In genomic region chr16:11499295-11500089, GRCh38 we compare ENCODE assay signal across 15 cellular contexts.
A peak's percentile ranks its signal among the peaks of the same experiment; 100 is the strongest.
DNase-seq lines count a peak whose midpoint lies in the region; ATAC-seq and TF ChIP-seq lines count a peak whose summit lies in the region.
"Had no signal": no experiment of that assay in that cellular context is flagged by ENCODE, and none has a peak within 500 bp of the region (broad histone marks: within the 10 kb centered on the region; RNA-seq: fewer than 3 reads in every experiment).

No MANE protein-coding gene starts in this region.

- no peaks in the 10 kb centered on the region for H3K9me2 ChIP-seq in SK-N-SH

- TF ChIP-seq EP300 in SK-N-SH (IDR thresholded peaks at IDR 0.05; ENCODE audit: borderline replicate concordance in 1 of 2, low read depth in 1 of 2, low read length in 1 of 2) = no peak

- CTCF ChIA-PET in SK-N-SH (lab: Yijun Ruan, JAX) = interaction anchor here (0.9 to 1.4 kb wide), 3 partner anchors 12 to 103 kb away, joined by 3 to 6 read pairs (median 3); no protein-coding TSS in a partner anchor
- CTCF ChIA-PET in Panc1 (lab: Charles Lee) = no interaction called here

- POLR2A ChIA-PET in SK-N-SH (lab: Yijun Ruan, JAX) = no interaction called here
- POLR2A ChIA-PET in Panc1 (lab: Charles Lee) = no interaction called here

- H3K4me1 ChIP-seq in SK-N-SH (ENCODE audit: control insufficient read depth in 1 of 2, insufficient read depth in 2 of 2, low read depth in 1 of 2, low read length in 1 of 2) = peaks cover 32 to 49% of the 10 kb centered on the region in 2 experiments
- peaks cover 42% of the 10 kb centered on the region for H3K4me1 ChIP-seq in Panc1 (ENCODE audit: control insufficient read depth, insufficient read depth, low read length)
- peaks cover 30 to 55% of the 10 kb centered on the region in 2 donors for H3K4me1 ChIP-seq in thoracic aorta (ENCODE audit: control insufficient read depth in 1 of 2, low read depth in 2 of 2)

- H3K9ac ChIP-seq in SK-N-SH = no peak overlapping the region

- no peak overlapping the region for H2AFZ ChIP-seq in SK-N-SH (ENCODE audit: low read depth)

- H4K20me1 ChIP-seq in SK-N-SH (ENCODE audit: insufficient read depth) = no peaks in the 10 kb centered on the region

- ATAC-seq in SK-N-SH treated with all-trans-retinoic acid at 6 μM for 48 hours (no peak), Panc1 (peak; percentile 28; the same call in 1 of the 2 replicates), thoracic aorta (ENCODE audit: insufficient number of reproducible peaks, low FRiP score, low read depth) (no peak)
- ATAC-seq: gastrocnemius medialis, WTC11 had no signal

- DNase-seq in SK-N-SH = peak; percentile 49
- DNase-seq in Panc1 (ENCODE audit: low read depth, low spot score) = no peak
- DNase-seq in epithelial cell of prostate (ENCODE audit: low read depth, low spot score) = no peak
- no peak for DNase-seq in thoracic aorta (ENCODE audit: low spot score)
- DNase-seq in activated effector memory CD4-positive, alpha-beta T cell treated with anti-CD3 and anti-CD28 coated beads, Interleukin-2, amount 50 U/mL, for 16 hours = no peak
- no peak for DNase-seq in NCI-H1048 (lab: John Stamatoyannopoulos, UW)
- DNase-seq in NCI-H1092 (lab: John Stamatoyannopoulos, UW) = no peak
- DNase-seq: activated CD8-positive, alpha-beta memory T cell treated with anti-CD3 and anti-CD28 coated beads, Interleukin-2, amount 50 U/mL, for 4 hours; NCI-H2029; nephron progenitor cell; stimulated activated CD4-positive, alpha-beta T cell treated with anti-CD3 and anti-CD28 coated beads, Interleukin-4, amount 100 ng/mL, for 4 hours had no signal

- H3K4me3 ChIP-seq in SK-N-SH (ENCODE audit: low read depth in 2 of 2, low read length in 1 of 2) (no peak overlapping the region), Panc1 (ENCODE audit: low read depth in 2 of 2, low read length in 2 of 2) (no peak overlapping the region), thoracic aorta (no peak overlapping the region)
- H3K4me3 ChIP-seq: gastrocnemius medialis, lung had no signal

- intact Hi-C loops in Panc1 (cut with micrococcal nuclease; ENCODE audit: unreplicated experiment) = no loop called here

- H3K27ac ChIP-seq in SK-N-SH (ENCODE audit: low read depth in 2 of 2, low read length in 1 of 2) (peak overlapping the region in 1 of 2 experiments; percentile 39; a peak in 1 of 4 replicates), Panc1 (ENCODE audit: low read length) (peak overlapping the region; percentile 41; the same call in 1 of the 2 replicates), epithelial cell of prostate (peak overlapping the region; percentile 26), thoracic aorta (peak overlapping the region; percentile 79 to 81)

- no peaks in the 10 kb centered on the region for H3K9me3 ChIP-seq in SK-N-SH
- H3K9me3 ChIP-seq in Panc1 (ENCODE audit: control insufficient read depth, insufficient read depth, low read depth, low read length) = no peaks in the 10 kb centered on the region
- H3K9me3 ChIP-seq in thoracic aorta = no peaks in the 10 kb centered on the region
- H3K9me3 ChIP-seq: gastrocnemius medialis had no signal

- H3K36me3 ChIP-seq in SK-N-SH (replicated peaks in 1 of 2; ENCODE audit: control insufficient read depth in 1 of 2, insufficient read depth in 2 of 2, low read length in 1 of 2) (no peaks in the 10 kb centered on the region), Panc1 (ENCODE audit: control insufficient read depth, insufficient read depth, low read length) (no peaks in the 10 kb centered on the region), thoracic aorta (no peaks in the 10 kb centered on the region)
- H3K36me3 ChIP-seq: gastrocnemius medialis had no signal

- peaks cover 39% of the 10 kb centered on the region for H3F3A ChIP-seq in SK-N-SH (replicated peaks; ENCODE audit: insufficient read depth)

- 74% methylated on average over 3 of the region's 7 CpGs for WGBS in SK-N-SH (ENCODE audit: low lambda C conversion rate)

- BruUV-seq in Panc1 (replicated peaks; lab: Mats Ljungman, UMichigan) = no TSS peak

- no peak for TF ChIP-seq RAD21 in SK-N-SH (IDR thresholded peaks at IDR 0.05; ENCODE audit: low read length)

- in situ Hi-C loops in Panc1 (cut with HindIII; ENCODE audit: low pct_unique_long_range_greater_than_20kb, low sequenced_read_pairs) = no loop called here

- H3K27me3 ChIP-seq in SK-N-SH (ENCODE audit: insufficient read depth) (no peaks in the 10 kb centered on the region), Panc1 (ENCODE audit: control insufficient read depth, insufficient read depth, low read length) (no peaks in the 10 kb centered on the region), thoracic aorta (replicated peaks; ENCODE audit: insufficient read depth) (no peaks in the 10 kb centered on the region)
- H3K27me3 ChIP-seq: gastrocnemius medialis had no signal

- TF ChIP-seq CTCF in SK-N-SH (IDR thresholded peaks at IDR 0.05) (no peak), Panc1 (IDR thresholded peaks at IDR 0.05) (no peak), thoracic aorta (IDR thresholded peaks at IDR 0.05) (no peak)

- no peaks in the 10 kb centered on the region for H3K79me2 ChIP-seq in SK-N-SH (ENCODE audit: insufficient read depth)

- no peak overlapping the region for H3K4me2 ChIP-seq in SK-N-SH

TF ChIP-seq in SK-N-SH, 30 proteins besides CTCF, POLR2A, EP300 and RAD21:
- TF ChIP-seq NRF1 (IDR thresholded peaks at IDR 0.05; ENCODE audit: low read depth, low read length) = no peak
- TF ChIP-seq CHD2 (IDR thresholded peaks at IDR 0.05; ENCODE audit: low read length, partially characterized antibody) = peak; percentile 43
- no peak for TF ChIP-seq SIN3A (IDR thresholded peaks at IDR 0.05; ENCODE audit: borderline replicate concordance, low read depth, low read length)

TF ChIP-seq in SK-N-SH treated with all-trans-retinoic acid at 6 μM for 48 hours, 23 proteins besides CTCF, POLR2A, EP300 and RAD21 (continues in another document):
- TF ChIP-seq ZNF565 (CRISPR knock-in tag; conservative IDR thresholded peaks at IDR 0.05; ENCODE audit: low read depth) = no peak
- no peak for TF ChIP-seq SNAI2 (CRISPR knock-in tag; IDR thresholded peaks at IDR 0.05)
- no peak for TF ChIP-seq CREB5 (CRISPR knock-in tag; IDR thresholded peaks at IDR 0.05; ENCODE audit: low read depth)
- TF ChIP-seq GLIS3 (CRISPR knock-in tag; IDR thresholded peaks at IDR 0.05) = no peak
- TF ChIP-seq TCF4 (CRISPR knock-in tag; IDR thresholded peaks at IDR 0.05; ENCODE audit: borderline replicate concordance) = no peak
- TF ChIP-seq ZFP3 (CRISPR knock-in tag; IDR thresholded peaks at IDR 0.05) = no peak
- no peak for TF ChIP-seq PATZ1 (CRISPR knock-in tag; IDR thresholded peaks at IDR 0.05; ENCODE audit: borderline replicate concordance)
- TF ChIP-seq ZNF70 (CRISPR knock-in tag; IDR thresholded peaks at IDR 0.05) = no peak
- no peak for TF ChIP-seq CSDC2 (CRISPR knock-in tag; IDR thresholded peaks at IDR 0.05)
- TF ChIP-seq PPARA (CRISPR knock-in tag; IDR thresholded peaks at IDR 0.05; ENCODE audit: borderline replicate concordance) = no peak
- TF ChIP-seq ZFP30 (CRISPR knock-in tag; IDR thresholded peaks at IDR 0.05) = no peak
- no peak for TF ChIP-seq CSRNP3 (CRISPR knock-in tag; IDR thresholded peaks at IDR 0.05)
- TF ChIP-seq ISL1 (CRISPR knock-in tag; IDR thresholded peaks at IDR 0.05) = no peak
- TF ChIP-seq OSR1 (CRISPR knock-in tag; IDR thresholded peaks at IDR 0.05) = no peak
- no peak for TF ChIP-seq ESRRG (CRISPR knock-in tag; IDR thresholded peaks at IDR 0.05)
- TF ChIP-seq RARB (CRISPR knock-in tag; IDR thresholded peaks at IDR 0.05) = no peak
